8 cellular contexts compared by ENCODE assay signal in genomic region chr16:58511933-58512815, GRCh38. TPM values are rescaled to one million over a fixed set of nuclear protein-coding genes. Genes with fewer than 3 reads are reported as not detected.
A peak's percentile ranks its signal among the peaks of the same experiment; 100 is the strongest.
DNase-seq lines count a peak whose midpoint lies in the region; ATAC-seq and TF ChIP-seq lines count a peak whose summit lies in the region.

No MANE protein-coding gene starts in this region.

- H3K36me3 ChIP-seq in PC-9 (ENCODE audit: low read depth) (peaks cover 5% of the 10 kb centered on the region; the same call in 1 of the 2 replicates), fibroblast of lung (ENCODE audit: control insufficient read depth, insufficient read depth, low read length) (peaks cover 2% of the 10 kb centered on the region), neuronal stem cell (replicated peaks in 1 of 2; ENCODE audit: control insufficient read depth in 2 of 2, insufficient read depth in 2 of 2, low read length in 2 of 2) (peaks cover 3 to 63% of the 10 kb centered on the region in 2 donors), testis (ENCODE audit: low read depth, missing control alignments) (no peaks in the 10 kb centered on the region)

- peaks cover 18% of the 10 kb centered on the region; the same call in 1 of the 2 replicates for H3F3A ChIP-seq in PC-9 (ENCODE audit: insufficient read depth, low read depth)

- H3K9ac ChIP-seq in fibroblast of lung (ENCODE audit: insufficient read depth, low read length) = no peak overlapping the region
- peak overlapping the region; percentile 50 for H3K9ac ChIP-seq in neuronal stem cell (ENCODE audit: low read depth, low read length, poor library complexity)

- no peak overlapping the region for H3K4ac ChIP-seq in neuronal stem cell (ENCODE audit: low read length)

- H3K9me3 Mint-ChIP-seq in stimulated activated memory B cell treated with anti-CD40 and anti-IgM and Interleukin-4, amounts not matched to agents 10 μg/mL and 1 μg/mL and 100 μg/mL, for 72 hours = no peaks in the 10 kb centered on the region

- H2BK12ac ChIP-seq in neuronal stem cell (ENCODE audit: low read length) = no peak overlapping the region

- H4K8ac ChIP-seq in neuronal stem cell (ENCODE audit: low read depth, low read length) = peak overlapping the region; percentile 66

- DNase-seq in GM13976 (ENCODE audit: low spot score) (peak; percentile 83), HL-60 (ENCODE audit: low read depth in 1 of 2, low spot score in 1 of 2) (peak; percentile 33 to 77), PC-9 (peak in 1 of 2 experiments; percentile 54), fibroblast of lung (ENCODE audit: low read depth in 2 of 2) (peak; percentile 38 to 55), neuronal stem cell (ENCODE audit: low spot score) (no peak), testis (peak; percentile 91)
- peak; percentile 83 for DNase-seq in activated T-cell treated with anti-CD3 and anti-CD28 coated beads, Interleukin-2, amount 50 U/mL, for 1 hour

- no peak for TF ChIP-seq POLR2A in testis (IDR thresholded peaks at IDR 0.05)

- H4K20me1 ChIP-seq in PC-9 (ENCODE audit: insufficient read depth) (peaks cover 16% of the 10 kb centered on the region), fibroblast of lung (ENCODE audit: control insufficient read depth, extremely low read depth, insufficient read depth, low read length) (no peaks in the 10 kb centered on the region)

- peaks cover 36% of the 10 kb centered on the region for H3K4me1 Mint-ChIP-seq in stimulated activated memory B cell treated with anti-CD40 and anti-IgM and Interleukin-4, amounts not matched to agents 10 μg/mL and 1 μg/mL and 100 μg/mL, for 72 hours

- no peak overlapping the region for H2BK15ac ChIP-seq in neuronal stem cell (ENCODE audit: low read length)

- intact Hi-C loops in PC-9 (cut with micrococcal nuclease; ENCODE audit: unreplicated experiment) (loop anchor here (2.0 to 10.0 kb wide), 4 partner anchors 123 to 487 kb away; partner anchors contain the start of gene MMP15), testis (cut with DNase I; ENCODE audit: low total_unique reads) (loop anchor here (10.0 kb wide), 1 partner anchor 123 kb away; no protein-coding TSS in a partner anchor)

- H3K36me3 Mint-ChIP-seq in stimulated activated memory B cell treated with anti-CD40 and anti-IgM and Interleukin-4, amounts not matched to agents 10 μg/mL and 1 μg/mL and 100 μg/mL, for 72 hours = no peaks in the 10 kb centered on the region

- H4K91ac ChIP-seq in neuronal stem cell (ENCODE audit: low read depth, low read length, poor library complexity) = no peak overlapping the region

- no peak overlapping the region for H2AK5ac ChIP-seq in neuronal stem cell (ENCODE audit: low read depth, low read length)

- H3K27ac ChIP-seq in HL-60 (replicated peaks) (no peak overlapping the region), PC-9 (no peak overlapping the region), fibroblast of lung (ENCODE audit: insufficient read depth, low read length) (no peak overlapping the region), neuronal stem cell (replicated peaks; ENCODE audit: low read length) (no peak overlapping the region), testis (peak overlapping the region in 1 of 2 donors; percentile 10)

- no peak overlapping the region for H3K4me2 ChIP-seq in PC-9
- H3K4me2 ChIP-seq in fibroblast of lung (ENCODE audit: extremely low read depth, insufficient read depth, low read length) = no peak overlapping the region
- H3K4me2 ChIP-seq in neuronal stem cell (ENCODE audit: insufficient read depth, low read length, poor library complexity, severe bottlenecking) = no peak overlapping the region

- H2BK120ac ChIP-seq in neuronal stem cell (ENCODE audit: low read depth, low read length) = no peak overlapping the region

- H3K27me3 ChIP-seq in HL-60 (ENCODE audit: insufficient read depth, poor library complexity, severe bottlenecking) (no peaks in the 10 kb centered on the region), PC-9 (ENCODE audit: insufficient read depth, low read depth) (no peaks in the 10 kb centered on the region), fibroblast of lung (ENCODE audit: control insufficient read depth, insufficient read depth, low read length) (no peaks in the 10 kb centered on the region), neuronal stem cell (ENCODE audit: control insufficient read depth in 3 of 3, insufficient read depth in 3 of 3, low read depth in 1 of 3, low read length in 3 of 3) (no peaks in the 10 kb centered on the region), testis (no peaks in the 10 kb centered on the region)

- ATAC-seq in stimulated activated memory B cell treated with anti-CD40 and anti-IgM and Interleukin-4, amounts not matched to agents 10 μg/mL and 1 μg/mL and 100 μg/mL, for 72 hours = no peak

- POLR2A ChIA-PET in PC-9 (lab: Charles Lee; ENCODE audit: unreplicated experiment) = no interaction called here

- H3K79me1 ChIP-seq in neuronal stem cell (ENCODE audit: low read depth, low read length) = peaks cover 4% of the 10 kb centered on the region

- H3K27me3 Mint-ChIP-seq in stimulated activated memory B cell treated with anti-CD40 and anti-IgM and Interleukin-4, amounts not matched to agents 10 μg/mL and 1 μg/mL and 100 μg/mL, for 72 hours = peaks cover 6% of the 10 kb centered on the region

- no CpG with 5 or more reads among the region's 17 CpGs for WGBS in neuronal stem cell (ENCODE audit: extremely low coverage in 2 of 2, insufficient read length in 2 of 2, insufficient replicate concordance in 1 of 2), 2 donors
- 59 to 69% methylated on average over 12 to 17 of the region's 17 CpGs for WGBS in testis, 2 donors

- peak overlapping the region; percentile 35 for H3K23ac ChIP-seq in neuronal stem cell (ENCODE audit: low read depth, low read length, poor library complexity)

- H3K4me3 Mint-ChIP-seq in stimulated activated memory B cell treated with anti-CD40 and anti-IgM and Interleukin-4, amounts not matched to agents 10 μg/mL and 1 μg/mL and 100 μg/mL, for 72 hours = no peak overlapping the region

- peak overlapping the region; percentile 26 for H2BK5ac ChIP-seq in neuronal stem cell (ENCODE audit: low read length)

- CTCF ChIA-PET in PC-9 (lab: Charles Lee) = interaction anchor here (0.5 to 0.7 kb wide), 2 partner anchors 132 to 149 kb away, joined by 3 to 8 read pairs; no protein-coding TSS in a partner anchor

- peaks cover 17% of the 10 kb centered on the region for H3K4me1 ChIP-seq in PC-9 (replicated peaks; ENCODE audit: insufficient read depth)
- H3K4me1 ChIP-seq in fibroblast of lung (ENCODE audit: control insufficient read depth, extremely low read depth, insufficient read depth, low read length) = peaks cover 2% of the 10 kb centered on the region
- H3K4me1 ChIP-seq in neuronal stem cell (ENCODE audit: control insufficient read depth in 2 of 2, insufficient read depth in 1 of 2, low read depth in 1 of 2, low read length in 2 of 2) = peaks cover 0 to 9% of the 10 kb centered on the region in 2 donors
- H3K4me1 ChIP-seq in testis = peaks cover 4% of the 10 kb centered on the region

- BruUV-seq in PC-9 (replicated peaks; lab: Mats Ljungman, UMichigan) = no TSS peak

- H3K18ac ChIP-seq in neuronal stem cell (ENCODE audit: low read length) = peak overlapping the region; percentile 29

- H3K79me2 ChIP-seq in PC-9 (ENCODE audit: low read depth) (peaks cover 27% of the 10 kb centered on the region), fibroblast of lung (ENCODE audit: control insufficient read depth, insufficient read depth, low read length) (no peaks in the 10 kb centered on the region)

- no peaks in the 10 kb centered on the region for H3K9me3 ChIP-seq in PC-9 (ENCODE audit: insufficient read depth, low read depth)
- no peaks in the 10 kb centered on the region for H3K9me3 ChIP-seq in fibroblast of lung (ENCODE audit: control insufficient read depth, insufficient read depth, low read depth, low read length)
- no peaks in the 10 kb centered on the region for H3K9me3 ChIP-seq in neuronal stem cell (replicated peaks in 1 of 2; ENCODE audit: control insufficient read depth in 2 of 2, insufficient read depth in 1 of 2, low read depth in 1 of 2, low read length in 2 of 2)
- H3K9me3 ChIP-seq in testis = no peaks in the 10 kb centered on the region

- H2AFZ ChIP-seq in PC-9 (no peak overlapping the region), fibroblast of lung (ENCODE audit: low read length) (no peak overlapping the region), neuronal stem cell (ENCODE audit: low read length) (no peak overlapping the region)

- no peak overlapping the region for H3K27ac Mint-ChIP-seq in stimulated activated memory B cell treated with anti-CD40 and anti-IgM and Interleukin-4, amounts not matched to agents 10 μg/mL and 1 μg/mL and 100 μg/mL, for 72 hours

- H3K14ac ChIP-seq in neuronal stem cell (ENCODE audit: low read length) = peak overlapping the region; percentile 47

- H3K9me2 ChIP-seq in PC-9 (ENCODE audit: insufficient read depth) = no peaks in the 10 kb centered on the region

- no peak overlapping the region for H3K4me3 ChIP-seq in HL-60 (replicated peaks; ENCODE audit: insufficient read depth, low read length)
- H3K4me3 ChIP-seq in PC-9 = no peak overlapping the region
- H3K4me3 ChIP-seq in fibroblast of lung (replicated peaks in 1 of 4; ENCODE audit: control extremely low read depth in 1 of 4, insufficient read depth in 1 of 4, low read depth in 3 of 4, low read length in 4 of 4) = no peak overlapping the region
- no peak overlapping the region for H3K4me3 ChIP-seq in neuronal stem cell (ENCODE audit: low read length in 2 of 2)
- no peak overlapping the region for H3K4me3 ChIP-seq in testis

- TF ChIP-seq CTCF in GM13976 (IDR thresholded peaks at IDR 0.05; ENCODE audit: borderline replicate concordance, control extremely low read depth, extremely low read depth, insufficient read depth, missing control alignments) = peak; percentile 86
- TF ChIP-seq CTCF in HL-60 (IDR thresholded peaks at IDR 0.05; ENCODE audit: insufficient read depth, low read length) = peak; percentile 43
- peak; percentile 87 for TF ChIP-seq CTCF in PC-9 (conservative IDR thresholded peaks at IDR 0.05)
- TF ChIP-seq CTCF in fibroblast of lung (conservative IDR thresholded peaks at IDR 0.05 in 1 of 2, IDR thresholded peaks at IDR 0.05 in 1 of 2; ENCODE audit: low read depth in 1 of 2, low read length in 2 of 2) = peak; percentile 64 to 73
- TF ChIP-seq CTCF in testis (IDR thresholded peaks at IDR 0.05) = peak; percentile 73 to 77 (median 74)

- in situ Hi-C loops in GM13976 (cut with MboI; ENCODE audit: low sequenced_read_pairs, unreplicated experiment) = loop anchor here (10.0 kb wide), 1 partner anchor 143 kb away; no protein-coding TSS in a partner anchor

RNA-seq across cellular contexts. Expression of gene SETD6, which starts 3.1 kb away (rescaled TPM):
- 19.2 and 21.4 TPM in 2 replicates for total RNA-seq in PC-9 (2021)
- 7.9 and 8.2 TPM in 2 replicates for total RNA-seq in fibroblast of lung
- polyA plus RNA-seq in fibroblast of lung = 6.3 and 7.2 TPM in 2 replicates
- polyA plus RNA-seq in fibroblast of lung (2012) = 5.8 and 6.7 TPM in 2 replicates
- 5.2 and 7.8 TPM in 2 replicates for polyA minus RNA-seq in fibroblast of lung (ENCODE audit: low replicate concordance)
- 14.6 TPM for polyA plus RNA-seq in neuronal stem cell (2013, experiment 1 of 2)
- polyA plus RNA-seq in neuronal stem cell (2013, experiment 2 of 2) = 12.8 TPM
- total RNA-seq in testis = 10 to 100 TPM; 71.2 to 77.5 TPM
- 21.6 TPM for polyA plus RNA-seq in testis (ENCODE audit: insufficient read depth, low read depth, low replicate concordance)

RNA-seq across cellular contexts. Expression of gene NDRG4, which starts 12.2 kb away (rescaled TPM):
- 4.8 and 6.0 TPM in 2 replicates for total RNA-seq in PC-9 (2021)
- 1.8 and 5.1 TPM in 2 replicates for total RNA-seq in fibroblast of lung
- 4.0 and 8.3 TPM in 2 replicates for polyA plus RNA-seq in fibroblast of lung
- polyA plus RNA-seq in fibroblast of lung (2012) = 4.4 and 7.8 TPM in 2 replicates
- polyA minus RNA-seq in fibroblast of lung (ENCODE audit: low replicate concordance) = 18.1 and 53.4 TPM in 2 replicates
- 23.0 TPM for polyA plus RNA-seq in neuronal stem cell (2013, experiment 1 of 2)
- polyA plus RNA-seq in neuronal stem cell (2013, experiment 2 of 2) = 24.0 TPM
- 100 to 1,000 TPM; 375 to 444 TPM for total RNA-seq in testis
- 142 TPM for polyA plus RNA-seq in testis (ENCODE audit: insufficient read depth, low read depth, low replicate concordance)

Comparison
In these comparisons a context has a peak if more than half of its experiments do, and no peak if none do; other contexts are left out.
1. RNA of gene NDRG4, which starts 12.2 kb away (total RNA-seq): 375 to 444 TPM in testis; 1.8 to 5.1 TPM in fibroblast of lung and 4.8 to 6.0 TPM in PC-9; every median in the first group is over 10 times any median in the second.
2. Peak in every context shown above with its lines, with median percentiles within 50 percentile points of each other: CTCF ChIP-seq.